In the genomic region with DNA sequence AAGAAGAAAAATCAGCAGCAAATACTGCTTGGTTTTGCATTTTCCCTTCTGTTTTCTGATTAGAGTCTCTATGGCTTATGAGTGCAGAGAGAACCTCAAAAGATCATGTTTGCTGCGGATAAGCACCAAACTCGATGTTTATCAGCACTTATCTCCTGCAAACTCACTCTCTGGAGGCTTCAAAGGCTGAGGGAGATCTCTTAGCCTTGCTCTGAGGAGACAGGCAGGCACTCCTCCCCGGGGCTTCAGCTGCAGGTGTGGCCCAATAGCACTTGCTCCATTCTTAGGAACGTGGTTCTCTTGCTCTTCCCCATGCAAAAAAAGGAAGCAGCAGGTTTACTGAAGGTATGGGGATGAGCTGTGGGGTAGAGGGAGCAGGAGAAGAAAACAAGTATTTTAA, we compare ENCODE assay signal across 1 cellular context.
TF ChIP-seq lines count a peak whose summit lies in the region.

No MANE protein-coding gene starts in this region.

TF ChIP-seq in HepG2, 621 proteins besides CTCF, POLR2A, EP300 and RAD21 (continued from another document):
- TF ChIP-seq PCBP2 (optimal IDR thresholded peaks at IDR 0.05; ENCODE audit: low read depth, low read length, poor library complexity, severe bottlenecking) = no peak
- TF ChIP-seq NAIF1 (CRISPR knock-in tag; IDR thresholded peaks at IDR 0.05; ENCODE audit: borderline replicate concordance) = no peak
